ENCODE assay signal across 22 cellular contexts in the genomic region with DNA sequence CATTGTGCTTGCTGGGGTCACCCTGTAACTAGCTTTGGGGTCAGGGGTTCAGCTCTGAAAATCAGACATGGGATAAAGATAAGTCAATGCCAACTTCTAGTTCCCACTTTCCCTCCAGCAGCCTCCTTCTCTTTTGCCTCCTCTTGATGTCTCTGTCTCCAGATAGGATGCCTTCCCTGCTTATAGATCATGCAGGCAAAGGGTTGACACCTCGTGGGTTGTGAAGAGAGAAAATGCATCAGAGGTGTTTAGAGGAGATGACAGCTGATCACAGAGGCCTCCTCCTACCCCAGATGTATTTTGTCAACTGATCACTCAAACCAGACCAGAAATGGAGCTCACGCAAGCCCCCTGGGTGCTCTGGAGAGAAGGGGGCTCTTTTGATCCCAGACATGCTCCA.
"Had no signal": no experiment of that assay in that cellular context is flagged by ENCODE, and none has a peak within 500 bp of the region (broad histone marks: within the 10 kb centered on the region; RNA-seq: fewer than 3 reads in every experiment).

No MANE protein-coding gene starts in this region.

- H3K27me3 ChIP-seq: colonic mucosa, gastrocnemius medialis had no signal

- H3K4me3 ChIP-seq: colonic mucosa, coronary artery, dorsolateral prefrontal cortex, esophagus muscularis mucosa, esophagus squamous epithelium, gastrocnemius medialis, gastroesophageal sphincter, heart left ventricle, heart right ventricle had no signal

- DNase-seq: colonic mucosa; cortex of kidney; dermis blood vessel endothelial cell; dorsolateral prefrontal cortex; effector CD4-positive, alpha-beta T cell; effector CD8-positive, alpha-beta T cell; effector memory CD4-positive, alpha-beta T cell; effector memory CD8-positive, alpha-beta T cell; endodermal cell; erythroblast; esophagus squamous epithelium; foreskin fibroblast; foreskin keratinocyte; foreskin melanocyte; gastrocnemius medialis; glutamatergic neuron; heart left ventricle; heart right ventricle had no signal

- H3K36me3 ChIP-seq: colonic mucosa, esophagus muscularis mucosa, esophagus squamous epithelium, gastrocnemius medialis, gastroesophageal sphincter, heart left ventricle, heart right ventricle had no signal

- H3K9me3 ChIP-seq: colonic mucosa, esophagus squamous epithelium, gastrocnemius medialis had no signal

- H3K27ac ChIP-seq: colonic mucosa, coronary artery, dorsolateral prefrontal cortex, epithelial cell of prostate, esophagus muscularis mucosa, esophagus squamous epithelium, foreskin keratinocyte, gastrocnemius medialis, gastroesophageal sphincter, heart left ventricle, heart right ventricle had no signal
